ENCODE assay signal across 1 cellular context in genomic region chr7:37405603-37406122, GRCh38.
TF ChIP-seq lines count a peak whose summit lies in the region.

No MANE protein-coding gene starts in this region.

TF ChIP-seq in HepG2, 621 proteins besides CTCF, POLR2A, EP300 and RAD21:
- TF ChIP-seq ATF7-NPFF (CRISPR knock-in tag; IDR thresholded peaks at IDR 0.05; ENCODE audit: low read depth) = no peak
- TF ChIP-seq ZNF503 (CRISPR knock-in tag; IDR thresholded peaks at IDR 0.05) = no peak
- no peak for TF ChIP-seq ZNF354B (CRISPR knock-in tag; IDR thresholded peaks at IDR 0.05)
- TF ChIP-seq SP5 (CRISPR knock-in tag; IDR thresholded peaks at IDR 0.05; ENCODE audit: borderline replicate concordance, low read depth) = no peak
- no peak for TF ChIP-seq BRF2 (CRISPR knock-in tag; IDR thresholded peaks at IDR 0.05)
- no peak for TF ChIP-seq ZSCAN29 (CRISPR knock-in tag; conservative IDR thresholded peaks at IDR 0.05)
- TF ChIP-seq MTA3 (CRISPR knock-in tag; IDR thresholded peaks at IDR 0.05) = no peak
- TF ChIP-seq MAX (IDR thresholded peaks at IDR 0.05) = peak; percentile 23; the same call in 1 of the 2 replicates
- TF ChIP-seq ZNF776 (CRISPR knock-in tag; IDR thresholded peaks at IDR 0.05) = no peak
- TF ChIP-seq ZNF605 (CRISPR knock-in tag; IDR thresholded peaks at IDR 0.05) = no peak
- TF ChIP-seq UBTF (CRISPR knock-in tag; IDR thresholded peaks at IDR 0.05) = no peak
- no peak for TF ChIP-seq REXO4 (CRISPR knock-in tag; IDR thresholded peaks at IDR 0.05; ENCODE audit: borderline replicate concordance)
- TF ChIP-seq ZNF670 (CRISPR knock-in tag; IDR thresholded peaks at IDR 0.05; ENCODE audit: borderline replicate concordance) = no peak
- no peak for TF ChIP-seq FOXA1 (IDR thresholded peaks at IDR 0.05)
- 0 out of 2 replicates have a peak, but pooled peaks have one; percentile 11 for TF ChIP-seq FOXA1 (CRISPR knock-in tag; IDR thresholded peaks at IDR 0.05)
- TF ChIP-seq ZNF674 (CRISPR knock-in tag; IDR thresholded peaks at IDR 0.05; ENCODE audit: low read depth) = no peak
- no peak for TF ChIP-seq ATF5 (CRISPR knock-in tag; IDR thresholded peaks at IDR 0.05; ENCODE audit: low read depth)
- TF ChIP-seq SETDB1 (CRISPR knock-in tag; IDR thresholded peaks at IDR 0.05; ENCODE audit: borderline replicate concordance) = no peak
- no peak for TF ChIP-seq FOXO1 (CRISPR knock-in tag; IDR thresholded peaks at IDR 0.05)
- TF ChIP-seq HNRNPL (IDR thresholded peaks at IDR 0.05; ENCODE audit: low read depth, low read length) = no peak
- no peak for TF ChIP-seq LCORL (IDR thresholded peaks at IDR 0.05)
- no peak for TF ChIP-seq LCORL (CRISPR knock-in tag; IDR thresholded peaks at IDR 0.05)
- peak; percentile 80 for TF ChIP-seq SRF (IDR thresholded peaks at IDR 0.05; ENCODE audit: low read depth, low read length)
- no peak for TF ChIP-seq ZNF235 (CRISPR knock-in tag; IDR thresholded peaks at IDR 0.05; ENCODE audit: borderline replicate concordance)
